In genomic region chr15:48330855-48331795, GRCh38 we compare ENCODE assay signal across 1 cellular context.
TF ChIP-seq lines count a peak whose summit lies in the region.

DUT (plus strand) TSS chr15:48331429; CDS start chr15:48331516, 87 bp downstream.

TF ChIP-seq in K562, 482 proteins besides CTCF, POLR2A, EP300 and RAD21 (continued from another document):
- TF ChIP-seq ESRRB (CRISPR knock-in tag; IDR thresholded peaks at IDR 0.05; ENCODE audit: borderline replicate concordance) (no peak), ZNF280A (IDR thresholded peaks at IDR 0.05; ENCODE audit: low read depth, partially characterized antibody) (no peak), ELF4 (CRISPR knock-in tag; IDR thresholded peaks at IDR 0.05) (no peak), PHF20 (IDR thresholded peaks at IDR 0.05; ENCODE audit: partially characterized antibody) (peak; percentile 77), HOMEZ (CRISPR knock-in tag; IDR thresholded peaks at IDR 0.05) (no peak), ILK (tag; IDR thresholded peaks at IDR 0.05; ENCODE audit: borderline replicate concordance, low read depth) (no peak), KDM2B (CRISPR knock-in tag; IDR thresholded peaks at IDR 0.05) (0 out of 2 replicates have a peak, but pooled peaks have one; percentile 73), ARNT (IDR thresholded peaks at IDR 0.05) (no peak), ZNF584 (CRISPR knock-in tag; IDR thresholded peaks at IDR 0.05; ENCODE audit: low read depth) (no peak), CAMTA2 (CRISPR knock-in tag; conservative IDR thresholded peaks at IDR 0.05) (no peak), ZNF408 (CRISPR knock-in tag; IDR thresholded peaks at IDR 0.05; ENCODE audit: low read depth) (no peak), IRF2 (CRISPR knock-in tag; IDR thresholded peaks at IDR 0.05) (peak; percentile 74; the same call in 1 of the 2 replicates), PHB2 (IDR thresholded peaks at IDR 0.05; ENCODE audit: low read depth) (no peak), ZNF586 (CRISPR knock-in tag; conservative IDR thresholded peaks at IDR 0.05) (no peak), RUNX1 (IDR thresholded peaks at IDR 0.05; ENCODE audit: low read depth) (no peak), CHD4 (IDR thresholded peaks at IDR 0.05; ENCODE audit: insufficient read depth, insufficient replicate concordance, low read depth, low read length, poor library complexity, severe bottlenecking) (no peak), MTF1 (CRISPR knock-in tag; IDR thresholded peaks at IDR 0.05; ENCODE audit: borderline replicate concordance) (no peak), MIER1 (IDR thresholded peaks at IDR 0.05; ENCODE audit: low read depth) (no peak; the same call in 1 of the 2 replicates), C11orf30 (IDR thresholded peaks at IDR 0.05; ENCODE audit: low read depth) (peak; percentile 64), AFF4 (CRISPR knock-in tag; IDR thresholded peaks at IDR 0.05) (0 out of 2 replicates have a peak, but pooled peaks have one; percentile 52), ATF7 (IDR thresholded peaks at IDR 0.05) (peak; percentile 50; the same call in 1 of the 2 replicates), ZNF23 (CRISPR knock-in tag; IDR thresholded peaks at IDR 0.05) (no peak), CC2D1A (IDR thresholded peaks at IDR 0.05) (no peak)
- TF ChIP-seq, protein P1, sequence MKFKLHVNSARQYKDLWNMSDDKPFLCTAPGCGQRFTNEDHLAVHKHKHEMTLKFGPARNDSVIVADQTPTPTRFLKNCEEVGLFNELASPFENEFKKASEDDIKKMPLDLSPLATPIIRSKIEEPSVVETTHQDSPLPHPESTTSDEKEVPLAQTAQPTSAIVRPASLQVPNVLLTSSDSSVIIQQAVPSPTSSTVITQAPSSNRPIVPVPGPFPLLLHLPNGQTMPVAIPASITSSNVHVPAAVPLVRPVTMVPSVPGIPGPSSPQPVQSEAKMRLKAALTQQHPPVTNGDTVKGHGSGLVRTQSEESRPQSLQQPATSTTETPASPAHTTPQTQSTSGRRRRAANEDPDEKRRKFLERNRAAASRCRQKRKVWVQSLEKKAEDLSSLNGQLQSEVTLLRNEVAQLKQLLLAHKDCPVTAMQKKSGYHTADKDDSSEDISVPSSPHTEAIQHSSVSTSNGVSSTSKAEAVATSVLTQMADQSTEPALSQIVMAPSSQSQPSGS (CRISPR knock-in tag; IDR thresholded peaks at IDR 0.05), result 0 out of 2 replicates have a peak, but pooled peaks have one; percentile 51
